In genomic region chr16:84616515-84616914, GRCh38 we compare ENCODE assay signal across 1 cellular context.
TF ChIP-seq lines count a peak whose summit lies in the region.

No MANE protein-coding gene starts in this region.

TF ChIP-seq in GM12878, 131 proteins besides CTCF, POLR2A, EP300 and RAD21 (continues in another document):
- peak; percentile 21; the same call in 1 of the 2 replicates for TF ChIP-seq USF2 (IDR thresholded peaks at IDR 0.05; ENCODE audit: borderline replicate concordance, low read depth, low read length)
- no peak for TF ChIP-seq BMI1 (IDR thresholded peaks at IDR 0.05; ENCODE audit: borderline replicate concordance)
- no peak for TF ChIP-seq ATF7 (IDR thresholded peaks at IDR 0.05; ENCODE audit: low read depth)
- no peak for TF ChIP-seq ZNF384 (IDR thresholded peaks at IDR 0.05; ENCODE audit: borderline replicate concordance, low read depth, low read length)
- TF ChIP-seq SMAD1 (IDR thresholded peaks at IDR 0.05; ENCODE audit: low read depth, partially characterized antibody): no peak
- no peak for TF ChIP-seq NFIC (IDR thresholded peaks at IDR 0.05; ENCODE audit: low read depth, low read length)
- TF ChIP-seq DPF2 (IDR thresholded peaks at IDR 0.05): no peak
- no peak for TF ChIP-seq WRNIP1 (IDR thresholded peaks at IDR 0.05; ENCODE audit: borderline replicate concordance, low read depth, low read length)
- no peak for TF ChIP-seq SREBF2 (IDR thresholded peaks at IDR 0.05; ENCODE audit: low read length)
- no peak for TF ChIP-seq BHLHE40 (IDR thresholded peaks at IDR 0.05; ENCODE audit: borderline replicate concordance in 1 of 2, low read depth in 2 of 2, low read length in 1 of 2)
- TF ChIP-seq POU2F2 (IDR thresholded peaks at IDR 0.05; ENCODE audit: borderline replicate concordance, low read depth, low read length): no peak
- no peak for TF ChIP-seq BCLAF1 (IDR thresholded peaks at IDR 0.05)
- peak; percentile 96 for TF ChIP-seq MXI1 (IDR thresholded peaks at IDR 0.05; ENCODE audit: low read depth, low read length)
- TF ChIP-seq LARP7 (IDR thresholded peaks at IDR 0.05): no peak
- TF ChIP-seq ZNF687 (IDR thresholded peaks at IDR 0.05): peak; percentile 40
- no peak for TF ChIP-seq HCFC1 (IDR thresholded peaks at IDR 0.05; ENCODE audit: low read length)
- TF ChIP-seq USF1 (IDR thresholded peaks at IDR 0.05; ENCODE audit: borderline replicate concordance, extremely low read length, insufficient read depth, low read depth, low read length): peak; percentile 21
- no peak for TF ChIP-seq SMAD5 (IDR thresholded peaks at IDR 0.05; ENCODE audit: low read depth)
- no peak for TF ChIP-seq CHD2 (IDR thresholded peaks at IDR 0.05; ENCODE audit: borderline replicate concordance, low read depth, low read length)
- TF ChIP-seq PRDM15 (CRISPR knock-in tag; IDR thresholded peaks at IDR 0.05): no peak
- no peak for TF ChIP-seq RELA (IDR thresholded peaks at IDR 0.05; ENCODE audit: borderline replicate concordance, partially characterized antibody)
- TF ChIP-seq PAX5 (IDR thresholded peaks at IDR 0.05; ENCODE audit: borderline replicate concordance, low read depth, low read length): no peak
- no peak for TF ChIP-seq EZH2 (IDR thresholded peaks at IDR 0.05; ENCODE audit: borderline replicate concordance, control insufficient read depth, low read depth, low read length)
- TF ChIP-seq NRF1 (conservative IDR thresholded peaks at IDR 0.05; ENCODE audit: low read depth, low read length): no peak
- TF ChIP-seq SPI1 (IDR thresholded peaks at IDR 0.05; ENCODE audit: borderline replicate concordance, insufficient read depth, low read depth, low read length): peak; percentile 8; the same call in 1 of the 2 replicates
- TF ChIP-seq JUND (IDR thresholded peaks at IDR 0.05; ENCODE audit: low read depth, low read length): no peak
- TF ChIP-seq MYB (IDR thresholded peaks at IDR 0.05; ENCODE audit: borderline replicate concordance, low read depth, low read length): no peak
- TF ChIP-seq CBX3 (IDR thresholded peaks at IDR 0.05; ENCODE audit: borderline replicate concordance, low read depth): no peak
- TF ChIP-seq E4F1 (IDR thresholded peaks at IDR 0.05; ENCODE audit: borderline replicate concordance, partially characterized antibody): no peak
- peak; percentile 82 for TF ChIP-seq MAX (IDR thresholded peaks at IDR 0.05; ENCODE audit: low read depth, low read length)
- peak; percentile 27; the same call in 1 of the 2 replicates for TF ChIP-seq POLR2AphosphoS5 (IDR thresholded peaks at IDR 0.05; ENCODE audit: low read length)
- no peak for TF ChIP-seq BRCA1 (IDR thresholded peaks at IDR 0.05; ENCODE audit: low read depth, low read length)
- no peak for TF ChIP-seq ATF2 (IDR thresholded peaks at IDR 0.05; ENCODE audit: low read length)
- no peak for TF ChIP-seq RCOR1 (conservative IDR thresholded peaks at IDR 0.05; ENCODE audit: low read depth, low read length)
- TF ChIP-seq GABPA (IDR thresholded peaks at IDR 0.05; ENCODE audit: low read depth): no peak
- no peak for TF ChIP-seq IRF3 (IDR thresholded peaks at IDR 0.05)
- TF ChIP-seq NR2C2 (IDR thresholded peaks at IDR 0.05; ENCODE audit: borderline replicate concordance, control insufficient read depth, insufficient read length, low read depth): no peak
